23 cellular contexts compared by ENCODE assay signal in the genomic region with DNA sequence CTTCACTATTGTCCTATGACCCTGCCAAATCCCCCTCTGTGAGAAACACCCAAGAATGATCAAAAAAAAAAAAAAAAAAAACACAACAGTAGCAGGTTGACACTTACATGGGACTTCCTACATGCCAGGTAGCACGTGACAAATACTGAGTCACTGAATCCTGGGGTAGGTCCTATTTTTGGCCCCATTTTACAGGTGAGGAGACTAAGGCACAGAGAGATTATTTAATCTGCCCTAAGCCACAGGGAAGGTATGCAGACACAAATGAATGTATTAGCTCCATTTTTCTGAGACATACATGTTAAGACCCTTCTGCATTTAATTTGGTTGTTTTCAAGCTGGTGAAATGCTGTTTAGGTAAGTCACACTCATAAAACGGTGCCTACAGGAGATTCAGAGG.
"Had no signal": no experiment of that assay in that cellular context is flagged by ENCODE, and none has a peak within 500 bp of the region (broad histone marks: within the 10 kb centered on the region; RNA-seq: fewer than 3 reads in every experiment).

No MANE protein-coding gene starts in this region.

- FAIRE-seq: HTR-8/SVneo, RCC 7860 had no signal

- H3K27ac ChIP-seq: HL-60, SJSA1, SK-N-MC had no signal

- H3K4me1 ChIP-seq: SJSA1 had no signal

- H3K9me3 ChIP-seq: MG63, SJSA1 had no signal

- DNase-seq: Karpas-422, KG1, MG63, NCI-H1092 treated with DMSO at 0.1 percent for 48 hours, NCI-H1436, NCI-H187, NCI-H2029, NCI-H2081 treated with DMSO at 0.1 percent for 48 hours, NCI-H2171, NCI-H226, NCI-H446, NCI-H510A, NCI-H524 treated with DMSO at 0.1 percent for 48 hours, NCI-H69, NCI-H774, Right ventricle myocardium superior, RPMI8226, SIG-M5 had no signal

- H3K27me3 ChIP-seq: MG63, SJSA1 had no signal

- H3K4me3 ChIP-seq: MG63, SJSA1, SK-N-MC had no signal
